Comparison of ENCODE assay signal across 10 cellular contexts in genomic region chr18:59996370-59996966, GRCh38.
DNase-seq lines count a peak whose midpoint lies in the region; ATAC-seq, FAIRE-seq and TF ChIP-seq lines count a peak whose summit lies in the region.
"Had no signal": no experiment of that assay in that cellular context is flagged by ENCODE, and none has a peak within 500 bp of the region (broad histone marks: within the 10 kb centered on the region; RNA-seq: fewer than 3 reads in every experiment).

No MANE protein-coding gene starts in this region.

- ATAC-seq in HG02870 (IDR thresholded peaks at IDR 0.05; ENCODE audit: unreplicated experiment): peak; percentile 77
- ATAC-seq in HepG2: peak; percentile 67
- no peak for ATAC-seq in left cardiac atrium

- TF ChIP-seq CTCF in AG04449 (IDR thresholded peaks at IDR 0.05; ENCODE audit: insufficient read depth, low read length, missing control alignments): peak; percentile 78
- TF ChIP-seq CTCF in GM12875 (IDR thresholded peaks at IDR 0.05; ENCODE audit: borderline replicate concordance, insufficient read depth, low read depth, low read length): peak; percentile 64; the same call in 1 of the 2 replicates
- peak; percentile 91 for TF ChIP-seq CTCF in astrocyte (IDR thresholded peaks at IDR 0.05; ENCODE audit: insufficient read depth, low read depth, low read length)
- peak; percentile 52 for TF ChIP-seq CTCF in HepG2 (CRISPR knock-in tag; IDR thresholded peaks at IDR 0.05)

- CTCF ChIA-PET in AG04449 (lab: Yijun Ruan, JAX): interaction anchor here (0.6 to 4.8 kb wide), 51 partner anchors 10 to 623 kb away, joined by 3 to 138 read pairs (median 4); partner anchors contain the start of gene MC4R
- CTCF ChIA-PET in HepG2 (lab: Yijun Ruan, JAX; ENCODE audit: low intra/inter-chr PET ratio, low total read pairs): interaction anchor here (1.1 kb wide), 1 partner anchor 553 kb away, joined by 7 read pairs; no protein-coding TSS in a partner anchor

- H3K36me3 ChIP-seq in astrocyte (ENCODE audit: insufficient read depth, low read length) (no peaks in the 10 kb centered on the region), HepG2 (replicated peaks in 1 of 2; ENCODE audit: control insufficient read depth in 1 of 2, insufficient read depth in 2 of 2, low read length in 2 of 2) (no peaks in the 10 kb centered on the region)
- H3K36me3 ChIP-seq: thoracic aorta had no signal

- H3K4me1 Mint-ChIP-seq in astrocyte (ENCODE audit: low read depth, unreplicated experiment): no peaks in the 10 kb centered on the region
- no peaks in the 10 kb centered on the region for H3K4me1 Mint-ChIP-seq in activated T-helper 1 cell treated with anti-CD3 and anti-CD28 coated beads, Interleukin-12 subunit alpha, Interleukin-12 subunit beta, Interleukin-2, Interleukin-4 antibody, amounts not matched to agents 30 ng/mL and 10 ng/mL and 1 ng/mL, durations not matched to agents 14 hours and 24 hours and 36 hours (ENCODE audit: low read depth)

- peaks cover 6% of the 10 kb centered on the region for H3K9me3 Mint-ChIP-seq in astrocyte (ENCODE audit: unreplicated experiment)
- no peaks in the 10 kb centered on the region for H3K9me3 Mint-ChIP-seq in activated T-helper 1 cell treated with anti-CD3 and anti-CD28 coated beads, Interleukin-12 subunit alpha, Interleukin-12 subunit beta, Interleukin-2, Interleukin-4 antibody, amounts not matched to agents 30 ng/mL and 10 ng/mL and 1 ng/mL, durations not matched to agents 14 hours and 24 hours and 36 hours

- no TSS peak for BruUV-seq in HepG2 (replicated peaks; lab: Mats Ljungman, UMichigan)

- DNase-seq in AG04449 (ENCODE audit: low read depth, low spot score) (no peak), NCI-H2081 (lab: John Stamatoyannopoulos, UW) (peak; percentile 33 to 64), astrocyte (ENCODE audit: low read depth) (peak; percentile 20), HepG2 (ENCODE audit: low spot score) (peak; percentile 15), left cardiac atrium (no peak)
- DNase-seq in activated T-helper 1 cell treated with anti-CD3 and anti-CD28 coated beads, Interleukin-12 subunit alpha, Interleukin-12 subunit beta, Interleukin-2, Interleukin-4 antibody, amounts not matched to agents 30 ng/mL and 10 ng/mL and 1 ng/mL, durations not matched to agents 14 hours and 24 hours and 36 hours (ENCODE audit: low spot score): no peak

- WGBS in HepG2 (ENCODE audit: low lambda C conversion rate): 4% methylated on average over 5 of the region's 5 CpGs

- H3K9ac ChIP-seq in astrocyte (ENCODE audit: low read length) (no peak overlapping the region), HepG2 (ENCODE audit: insufficient read depth, low read depth, low read length) (no peak overlapping the region)

- no peaks in the 10 kb centered on the region for H4K20me1 ChIP-seq in astrocyte (ENCODE audit: insufficient read depth, low read length)
- H4K20me1 ChIP-seq in HepG2 (ENCODE audit: insufficient read depth, low read length): no peaks in the 10 kb centered on the region

- H3K27me3 Mint-ChIP-seq in astrocyte (ENCODE audit: low read depth, unreplicated experiment): peaks cover 9% of the 10 kb centered on the region
- peaks cover 36% of the 10 kb centered on the region for H3K27me3 Mint-ChIP-seq in activated T-helper 1 cell treated with anti-CD3 and anti-CD28 coated beads, Interleukin-12 subunit alpha, Interleukin-12 subunit beta, Interleukin-2, Interleukin-4 antibody, amounts not matched to agents 30 ng/mL and 10 ng/mL and 1 ng/mL, durations not matched to agents 14 hours and 24 hours and 36 hours (ENCODE audit: insufficient read depth)

- in situ Hi-C loops in HepG2 (cut with HindIII; ENCODE audit: extremely low pct_ligation_motif_present, low pct_unique_long_range_greater_than_20kb): no loop called here

- H3K27ac ChIP-seq in astrocyte (ENCODE audit: low read depth, low read length) (no peak overlapping the region), HepG2 (ENCODE audit: extremely low read length, insufficient read depth, low read length) (no peak overlapping the region)
- H3K27ac ChIP-seq: thoracic aorta had no signal

- no peak overlapping the region for H3K4me3 ChIP-seq in AG04449 (ENCODE audit: low read depth, low read length)
- no peak overlapping the region for H3K4me3 ChIP-seq in GM12875 (ENCODE audit: low read depth, low read length)
- H3K4me3 ChIP-seq in astrocyte (ENCODE audit: insufficient read depth, low read depth, low read length): no peak overlapping the region
- no peak overlapping the region for H3K4me3 ChIP-seq in HepG2 (replicated peaks in 1 of 3; ENCODE audit: insufficient read depth in 1 of 3, low read depth in 2 of 3, low read length in 3 of 3)
- H3K4me3 ChIP-seq: thoracic aorta had no signal

- no peak for TF ChIP-seq RAD21 in HepG2 (CRISPR knock-in tag; IDR thresholded peaks at IDR 0.05)

- POLR2A ChIA-PET in AG04449 (lab: Yijun Ruan, JAX): interaction anchor here (0.5 kb wide), 1 partner anchor 565 kb away, joined by 3 read pairs; no protein-coding TSS in a partner anchor
- POLR2A ChIA-PET in HepG2 (lab: Yijun Ruan, JAX): no interaction called here

- H3K27ac Mint-ChIP-seq in astrocyte (ENCODE audit: unreplicated experiment): no peak overlapping the region
- no peak overlapping the region for H3K27ac Mint-ChIP-seq in activated T-helper 1 cell treated with anti-CD3 and anti-CD28 coated beads, Interleukin-12 subunit alpha, Interleukin-12 subunit beta, Interleukin-2, Interleukin-4 antibody, amounts not matched to agents 30 ng/mL and 10 ng/mL and 1 ng/mL, durations not matched to agents 14 hours and 24 hours and 36 hours

- TF ChIP-seq POLR2A in HepG2 (IDR thresholded peaks at IDR 0.05; ENCODE audit: insufficient read depth in 1 of 2, low read depth in 2 of 2, low read length in 2 of 2): no peak

- H3K4me3 Mint-ChIP-seq in astrocyte (ENCODE audit: unreplicated experiment): no peak overlapping the region
- H3K4me3 Mint-ChIP-seq in activated T-helper 1 cell treated with anti-CD3 and anti-CD28 coated beads, Interleukin-12 subunit alpha, Interleukin-12 subunit beta, Interleukin-2, Interleukin-4 antibody, amounts not matched to agents 30 ng/mL and 10 ng/mL and 1 ng/mL, durations not matched to agents 14 hours and 24 hours and 36 hours: no peak overlapping the region

- H3K9me3 ChIP-seq in astrocyte (ENCODE audit: insufficient read depth, low read depth, low read length) (no peaks in the 10 kb centered on the region), HepG2 (ENCODE audit: low read length) (no peaks in the 10 kb centered on the region)
- H3K9me3 ChIP-seq: thoracic aorta had no signal

- no peaks in the 10 kb centered on the region for H3K4me1 ChIP-seq in astrocyte (ENCODE audit: insufficient read depth, low read length)
- H3K4me1 ChIP-seq in HepG2 (ENCODE audit: insufficient read depth, low read length): no peaks in the 10 kb centered on the region

- H3K79me2 ChIP-seq in astrocyte (ENCODE audit: insufficient read depth, low read length) (no peaks in the 10 kb centered on the region), HepG2 (ENCODE audit: insufficient read depth, low read length) (no peaks in the 10 kb centered on the region)

- peaks cover 2% of the 10 kb centered on the region for H3K36me3 Mint-ChIP-seq in astrocyte (ENCODE audit: low read depth, unreplicated experiment)
- no peaks in the 10 kb centered on the region for H3K36me3 Mint-ChIP-seq in activated T-helper 1 cell treated with anti-CD3 and anti-CD28 coated beads, Interleukin-12 subunit alpha, Interleukin-12 subunit beta, Interleukin-2, Interleukin-4 antibody, amounts not matched to agents 30 ng/mL and 10 ng/mL and 1 ng/mL, durations not matched to agents 14 hours and 24 hours and 36 hours (ENCODE audit: low read depth)

- TF ChIP-seq EP300 in HepG2 (IDR thresholded peaks at IDR 0.05; ENCODE audit: low read depth in 2 of 2, low read length in 2 of 2) (no peak), HepG2 (CRISPR knock-in tag; IDR thresholded peaks at IDR 0.05; ENCODE audit: borderline replicate concordance) (no peak)

- intact Hi-C loops in HepG2 (cut with micrococcal nuclease; ENCODE audit: unreplicated experiment): loop anchor here (1.0 kb wide), 1 partner anchor 553 kb away; no protein-coding TSS in a partner anchor
- intact Hi-C loops in activated T-helper 1 cell treated with anti-CD3 and anti-CD28 coated beads, Interleukin-12 subunit alpha, Interleukin-12 subunit beta, Interleukin-2, Interleukin-4 antibody, amounts not matched to agents 30 ng/mL and 10 ng/mL and 1 ng/mL, durations not matched to agents 14 hours and 24 hours and 36 hours (cut with micrococcal nuclease): no loop called here
- intact Hi-C loops in left cardiac atrium (cut with DNase I): no loop called here

- H3K27me3 ChIP-seq in astrocyte (ENCODE audit: insufficient read depth, low read length) (peaks cover 9% of the 10 kb centered on the region), HepG2 (ENCODE audit: control insufficient read depth in 1 of 2, insufficient read depth in 2 of 2, low read length in 2 of 2) (no peaks in the 10 kb centered on the region)

- no peak overlapping the region for H3K4me2 ChIP-seq in astrocyte (ENCODE audit: low read length)
- no peak overlapping the region for H3K4me2 ChIP-seq in HepG2 (ENCODE audit: low read depth, low read length)

- H2AFZ ChIP-seq in astrocyte (ENCODE audit: low read depth, low read length) (no peak overlapping the region), HepG2 (ENCODE audit: low read length) (no peak overlapping the region)

- FAIRE-seq in astrocyte (lab: Jason Lieb, UNC): peak; percentile 76
- FAIRE-seq in HepG2 (lab: Jason Lieb, UNC): peak; percentile 37
- FAIRE-seq: endometrium had no signal

TF ChIP-seq in HepG2, 621 proteins besides CTCF, POLR2A, EP300 and RAD21 (continues in another document):
- TF ChIP-seq NFATC3 (CRISPR knock-in tag; IDR thresholded peaks at IDR 0.05) (no peak), HMG20A (CRISPR knock-in tag; IDR thresholded peaks at IDR 0.05; ENCODE audit: borderline replicate concordance) (no peak), TEF (CRISPR knock-in tag; IDR thresholded peaks at IDR 0.05) (no peak), FOXA1 (IDR thresholded peaks at IDR 0.05) (no peak), FOXA1 (CRISPR knock-in tag; IDR thresholded peaks at IDR 0.05) (peak; percentile 71), FOXA3 (CRISPR knock-in tag; IDR thresholded peaks at IDR 0.05) (peak; percentile 38; the same call in 1 of the 2 replicates), PAWR (CRISPR knock-in tag; IDR thresholded peaks at IDR 0.05; ENCODE audit: borderline replicate concordance) (no peak), STAG1 (CRISPR knock-in tag; IDR thresholded peaks at IDR 0.05) (peak; percentile 44)

Comparison
In these comparisons a context has a peak if more than half of its experiments do, and no peak if none do; other contexts are left out.
1. DNase-seq: peak in NCI-H2081 (2 of 2), astrocyte (single experiment) and HepG2 (single experiment); none in AG04449 (single experiment), activated T-helper 1 cell treated with anti-CD3 and anti-CD28 coated beads, Interleukin-12 subunit alpha, Interleukin-12 subunit beta, Interleukin-2, Interleukin-4 antibody, amounts not matched to agents 30 ng/mL and 10 ng/mL and 1 ng/mL, durations not matched to agents 14 hours and 24 hours and 36 hours (single experiment) and left cardiac atrium (single experiment).
2. ATAC-seq: peak in HG02870 (single experiment) and HepG2 (single experiment); none in left cardiac atrium (0 of 2).
3. Peak in every context shown above with its lines, with median percentiles within 50 percentile points of each other: CTCF ChIP-seq.